Comparison of ENCODE assay signal across 1 cellular context in genomic region chr7:101308245-101309085, GRCh38.
TF ChIP-seq lines count a peak whose summit lies in the region.

No MANE protein-coding gene starts in this region.

TF ChIP-seq in HepG2, 621 proteins besides CTCF, POLR2A, EP300 and RAD21 (continued from another document and continues in another):
- TF ChIP-seq ZNF597 (CRISPR knock-in tag; IDR thresholded peaks at IDR 0.05) (no peak), ZNF790 (CRISPR knock-in tag; IDR thresholded peaks at IDR 0.05; ENCODE audit: borderline replicate concordance) (no peak), ZNF207 (IDR thresholded peaks at IDR 0.05; ENCODE audit: borderline replicate concordance) (no peak), ZMYM3 (CRISPR knock-in tag; IDR thresholded peaks at IDR 0.05) (0 out of 2 replicates have a peak, but pooled peaks have one; percentile 27), ZNF598 (CRISPR knock-in tag; IDR thresholded peaks at IDR 0.05; ENCODE audit: borderline replicate concordance) (no peak), ZNF205 (CRISPR knock-in tag; IDR thresholded peaks at IDR 0.05) (no peak), HNRNPUL1 (IDR thresholded peaks at IDR 0.05; ENCODE audit: low read depth, low read length) (no peak), CCDC6 (CRISPR knock-in tag; IDR thresholded peaks at IDR 0.05) (no peak), ZNF30 (CRISPR knock-in tag; IDR thresholded peaks at IDR 0.05) (no peak), RBM39 (IDR thresholded peaks at IDR 0.05; ENCODE audit: low read depth, low read length, poor library complexity, severe bottlenecking) (no peak), DNMT1 (CRISPR knock-in tag; IDR thresholded peaks at IDR 0.05) (no peak), ZBTB7A (CRISPR knock-in tag; IDR thresholded peaks at IDR 0.05) (no peak), ZNF354B (CRISPR knock-in tag; IDR thresholded peaks at IDR 0.05) (no peak), SRY (CRISPR knock-in tag; IDR thresholded peaks at IDR 0.05) (peak; percentile 54; the same call in 1 of the 2 replicates), ZNF235 (CRISPR knock-in tag; IDR thresholded peaks at IDR 0.05; ENCODE audit: borderline replicate concordance) (0 out of 2 replicates have a peak, but pooled peaks have one; percentile 30), CHCHD3 (CRISPR knock-in tag; IDR thresholded peaks at IDR 0.05) (no peak), BORCS8-MEF2B (CRISPR knock-in tag; IDR thresholded peaks at IDR 0.05) (peak; percentile 35; the same call in 1 of the 2 replicates), GZF1 (CRISPR knock-in tag; IDR thresholded peaks at IDR 0.05) (0 out of 2 replicates have a peak, but pooled peaks have one; percentile 32), SRF (IDR thresholded peaks at IDR 0.05; ENCODE audit: low read depth, low read length) (no peak), NPAS2 (CRISPR knock-in tag; IDR thresholded peaks at IDR 0.05; ENCODE audit: borderline replicate concordance) (no peak), TAF1 (CRISPR knock-in tag; IDR thresholded peaks at IDR 0.05) (peak; percentile 62), ZNF3 (CRISPR knock-in tag; IDR thresholded peaks at IDR 0.05) (no peak), ZNF326 (CRISPR knock-in tag; IDR thresholded peaks at IDR 0.05; ENCODE audit: borderline replicate concordance) (no peak), PHF8 (CRISPR knock-in tag; IDR thresholded peaks at IDR 0.05) (peak; percentile 52), ONECUT2 (CRISPR knock-in tag; IDR thresholded peaks at IDR 0.05) (no peak), PATZ1 (CRISPR knock-in tag; IDR thresholded peaks at IDR 0.05) (peak; percentile 34; the same call in 1 of the 2 replicates), MAX (IDR thresholded peaks at IDR 0.05) (peak; percentile 75), NCOA2 (CRISPR knock-in tag; IDR thresholded peaks at IDR 0.05) (peak; percentile 24; the same call in 1 of the 2 replicates), ATF2 (CRISPR knock-in tag; IDR thresholded peaks at IDR 0.05) (peak; percentile 54), SNAI1 (CRISPR knock-in tag; IDR thresholded peaks at IDR 0.05; ENCODE audit: borderline replicate concordance) (peak; percentile 71; the same call in 1 of the 2 replicates), ZNF367 (CRISPR knock-in tag; IDR thresholded peaks at IDR 0.05; ENCODE audit: borderline replicate concordance) (0 out of 2 replicates have a peak, but pooled peaks have one; percentile 13), ZIK1 (CRISPR knock-in tag; IDR thresholded peaks at IDR 0.05; ENCODE audit: borderline replicate concordance, low read depth) (no peak; the same call in 1 of the 2 replicates), HNF1A (IDR thresholded peaks at IDR 0.05; ENCODE audit: low read depth) (no peak), HNF1A (CRISPR knock-in tag; IDR thresholded peaks at IDR 0.05; ENCODE audit: borderline replicate concordance) (no peak), ZNF605 (CRISPR knock-in tag; IDR thresholded peaks at IDR 0.05) (no peak), HNF1B (CRISPR knock-in tag; IDR thresholded peaks at IDR 0.05) (peak; percentile 21; the same call in 1 of the 2 replicates), CEBPG (CRISPR knock-in tag; IDR thresholded peaks at IDR 0.05) (peak; percentile 17; the same call in 1 of the 2 replicates), ZNF740 (CRISPR knock-in tag; IDR thresholded peaks at IDR 0.05) (no peak), ZHX1 (CRISPR knock-in tag; IDR thresholded peaks at IDR 0.05; ENCODE audit: low read depth) (no peak), ARNT (IDR thresholded peaks at IDR 0.05) (no peak), ZNF275 (CRISPR knock-in tag; IDR thresholded peaks at IDR 0.05; ENCODE audit: borderline replicate concordance) (0 out of 2 replicates have a peak, but pooled peaks have one; percentile 62), SALL2 (CRISPR knock-in tag; IDR thresholded peaks at IDR 0.05) (no peak; the same call in 1 of the 2 replicates), ZBTB20 (CRISPR knock-in tag; IDR thresholded peaks at IDR 0.05; ENCODE audit: borderline replicate concordance, low read depth) (0 out of 2 replicates have a peak, but pooled peaks have one; percentile 26), MYPOP (CRISPR knock-in tag; IDR thresholded peaks at IDR 0.05) (peak; percentile 30; the same call in 1 of the 2 replicates), CREM (IDR thresholded peaks at IDR 0.05) (no peak), CREM (CRISPR knock-in tag; IDR thresholded peaks at IDR 0.05) (no peak), BATF2 (CRISPR knock-in tag; IDR thresholded peaks at IDR 0.05) (no peak), ZNF629 (CRISPR knock-in tag; conservative IDR thresholded peaks at IDR 0.05) (no peak), RFXAP (CRISPR knock-in tag; IDR thresholded peaks at IDR 0.05; ENCODE audit: borderline replicate concordance) (0 out of 2 replicates have a peak, but pooled peaks have one; percentile 17)
